Comparison of ENCODE assay signal across 1 cellular context in the genomic region with DNA sequence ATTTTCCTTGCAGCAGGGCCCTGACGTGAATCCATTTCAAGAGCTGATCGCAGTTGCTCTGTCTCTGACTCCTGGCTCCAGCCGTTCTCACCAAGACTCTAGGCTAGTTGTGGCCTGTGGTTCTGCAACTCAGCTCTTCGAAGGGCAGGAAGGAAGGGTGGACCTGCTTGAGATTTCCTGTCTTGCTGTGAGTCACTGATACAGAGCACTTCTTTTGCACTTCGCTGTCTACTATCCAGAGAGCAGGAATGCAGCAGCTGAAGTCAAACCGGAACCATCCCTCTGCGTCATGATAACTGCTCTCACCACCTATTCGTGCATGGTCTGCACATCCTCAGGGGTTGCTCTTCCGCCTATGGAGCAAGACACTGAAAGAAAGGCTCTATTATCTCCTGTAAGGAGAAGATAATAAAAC.
A peak's percentile ranks its signal among the peaks of the same experiment; 100 is the strongest.
TF ChIP-seq lines count a peak whose summit lies in the region.

No MANE protein-coding gene starts in this region.

TF ChIP-seq in K562, 482 proteins besides CTCF, POLR2A, EP300 and RAD21 (continued from another document and continues in another):
- TF ChIP-seq ASH1L (IDR thresholded peaks at IDR 0.05; ENCODE audit: borderline replicate concordance, low read depth, partially characterized antibody) (no peak), ZNF780A (CRISPR knock-in tag; IDR thresholded peaks at IDR 0.05) (no peak), ZFP36 (IDR thresholded peaks at IDR 0.05; ENCODE audit: low read depth, low read length, partially characterized antibody) (no peak), KLF13 (tag; IDR thresholded peaks at IDR 0.05; ENCODE audit: borderline replicate concordance, low read depth) (no peak), FOXA3 (CRISPR knock-in tag; conservative IDR thresholded peaks at IDR 0.05 in 1 of 2, IDR thresholded peaks at IDR 0.05 in 1 of 2) (no peak), ZNF263 (CRISPR knock-in tag; IDR thresholded peaks at IDR 0.05; ENCODE audit: borderline replicate concordance) (no peak; the same call in 1 of the 2 replicates), ZNF644 (tag; IDR thresholded peaks at IDR 0.05; ENCODE audit: low read depth) (no peak), SIN3B (IDR thresholded peaks at IDR 0.05; ENCODE audit: low read depth) (no peak), NR2C2 (CRISPR knock-in tag; IDR thresholded peaks at IDR 0.05) (no peak), NR2C2 (tag; IDR thresholded peaks at IDR 0.05) (no peak; the same call in 1 of the 2 replicates), NR4A1 (CRISPR knock-in tag; IDR thresholded peaks at IDR 0.05) (no peak), NR4A1 (tag; IDR thresholded peaks at IDR 0.05) (no peak), MEF2D (tag; conservative IDR thresholded peaks at IDR 0.05; ENCODE audit: low read depth) (no peak), HMG20A (CRISPR knock-in tag; conservative IDR thresholded peaks at IDR 0.05) (no peak), NR2C1 (IDR thresholded peaks at IDR 0.05) (no peak), NR2C1 (tag; IDR thresholded peaks at IDR 0.05) (no peak), ZC3H8 (IDR thresholded peaks at IDR 0.05) (no peak), TCF3 (CRISPR knock-in tag; IDR thresholded peaks at IDR 0.05) (peak; percentile 84), MYC (IDR thresholded peaks at IDR 0.05; ENCODE audit: low read depth, low read length) (peak; percentile 36; the same call in 1 of the 2 replicates), MYC (CRISPR knock-in tag; IDR thresholded peaks at IDR 0.05; ENCODE audit: borderline replicate concordance, low read depth) (no peak), CGGBP1 (CRISPR knock-in tag; IDR thresholded peaks at IDR 0.05) (no peak), ETS2 (tag; IDR thresholded peaks at IDR 0.05; ENCODE audit: borderline replicate concordance, poor library complexity, severe bottlenecking) (no peak), SUPT5H (IDR thresholded peaks at IDR 0.05) (peak; percentile 45; the same call in 1 of the 2 replicates), COPS2 (conservative IDR thresholded peaks at IDR 0.05) (no peak), TAF15 (IDR thresholded peaks at IDR 0.05; ENCODE audit: low read depth, low read length) (no peak), ZNF384 (IDR thresholded peaks at IDR 0.05; ENCODE audit: low read depth, low read length) (0 out of 2 replicates have a peak, but pooled peaks have one; percentile 2), CTBP1 (IDR thresholded peaks at IDR 0.05; ENCODE audit: borderline replicate concordance) (peak; percentile 90), ETV1 (tag; conservative IDR thresholded peaks at IDR 0.05; ENCODE audit: low read depth) (peak; percentile 96), SMC3 (conservative IDR thresholded peaks at IDR 0.05; ENCODE audit: insufficient read depth, low read depth, low read length) (no peak), ZFX (CRISPR knock-in tag; IDR thresholded peaks at IDR 0.05) (no peak), BHLHE40 (IDR thresholded peaks at IDR 0.05; ENCODE audit: low read length) (peak; percentile 25; the same call in 1 of the 2 replicates), ZNF324 (CRISPR knock-in tag; IDR thresholded peaks at IDR 0.05) (no peak), TAL1 (IDR thresholded peaks at IDR 0.05) (peak; percentile 60), BCL6 (CRISPR knock-in tag; IDR thresholded peaks at IDR 0.05) (no peak), KDM5B (IDR thresholded peaks at IDR 0.05; ENCODE audit: insufficient replicate concordance, low read depth, low read length) (peak; percentile 75), ZSCAN29 (IDR thresholded peaks at IDR 0.05) (no peak), KDM1A (IDR thresholded peaks at IDR 0.05) (peak; percentile 24 to 72; a peak in 3 of 4 replicates), DDX20 (tag; IDR thresholded peaks at IDR 0.05; ENCODE audit: low read depth) (no peak), YBX1 (IDR thresholded peaks at IDR 0.05) (no peak), FOXP1 (CRISPR knock-in tag; IDR thresholded peaks at IDR 0.05) (no peak), CHD4 (IDR thresholded peaks at IDR 0.05; ENCODE audit: insufficient read depth, insufficient replicate concordance, low read depth, low read length, poor library complexity, severe bottlenecking) (no peak), CCNT2 (IDR thresholded peaks at IDR 0.05; ENCODE audit: borderline replicate concordance, extremely low read depth, insufficient read length, low read depth, low read length) (peak; percentile 66), SMAD1 (IDR thresholded peaks at IDR 0.05; ENCODE audit: low read depth, low read length, partially characterized antibody) (no peak), U2AF1 (optimal IDR thresholded peaks at IDR 0.05; ENCODE audit: low read depth, low read length) (no peak), TEAD4 (IDR thresholded peaks at IDR 0.05; ENCODE audit: low read length) (peak; percentile 84), TEAD4 (CRISPR knock-in tag; IDR thresholded peaks at IDR 0.05; ENCODE audit: borderline replicate concordance) (no peak), HMBOX1 (IDR thresholded peaks at IDR 0.05) (peak; percentile 84), SMARCA5 (IDR thresholded peaks at IDR 0.05) (no peak), IRF2 (CRISPR knock-in tag; IDR thresholded peaks at IDR 0.05) (no peak), U2AF2 (optimal IDR thresholded peaks at IDR 0.05; ENCODE audit: low read depth, low read length) (no peak), HIVEP1 (CRISPR knock-in tag; IDR thresholded peaks at IDR 0.05) (no peak), CUX1 (CRISPR knock-in tag; IDR thresholded peaks at IDR 0.05) (no peak), HCFC1 (IDR thresholded peaks at IDR 0.05; ENCODE audit: low read depth, low read length) (no peak; the same call in 1 of the 2 replicates), RBM15 (IDR thresholded peaks at IDR 0.05; ENCODE audit: insufficient read depth, low read length) (no peak), PRMT5 (CRISPR knock-in tag; IDR thresholded peaks at IDR 0.05) (no peak), POLR2AphosphoS5 (IDR thresholded peaks at IDR 0.05; ENCODE audit: control insufficient read depth, insufficient read depth, low read depth, low read length) (peak; percentile 61), NR3C1 (CRISPR knock-in tag; IDR thresholded peaks at IDR 0.05) (no peak), ZNF507 (tag; conservative IDR thresholded peaks at IDR 0.05) (no peak), PHTF2 (CRISPR knock-in tag; IDR thresholded peaks at IDR 0.05) (no peak)
- TF ChIP-seq, protein P1, sequence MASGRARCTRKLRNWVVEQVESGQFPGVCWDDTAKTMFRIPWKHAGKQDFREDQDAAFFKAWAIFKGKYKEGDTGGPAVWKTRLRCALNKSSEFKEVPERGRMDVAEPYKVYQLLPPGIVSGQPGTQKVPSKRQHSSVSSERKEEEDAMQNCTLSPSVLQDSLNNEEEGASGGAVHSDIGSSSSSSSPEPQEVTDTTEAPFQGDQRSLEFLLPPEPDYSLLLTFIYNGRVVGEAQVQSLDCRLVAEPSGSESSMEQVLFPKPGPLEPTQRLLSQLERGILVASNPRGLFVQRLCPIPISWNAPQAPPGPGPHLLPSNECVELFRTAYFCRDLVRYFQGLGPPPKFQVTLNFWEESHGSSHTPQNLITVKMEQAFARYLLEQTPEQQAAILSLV (tag; IDR thresholded peaks at IDR 0.05), result no peak
- TF ChIP-seq, protein P2, sequence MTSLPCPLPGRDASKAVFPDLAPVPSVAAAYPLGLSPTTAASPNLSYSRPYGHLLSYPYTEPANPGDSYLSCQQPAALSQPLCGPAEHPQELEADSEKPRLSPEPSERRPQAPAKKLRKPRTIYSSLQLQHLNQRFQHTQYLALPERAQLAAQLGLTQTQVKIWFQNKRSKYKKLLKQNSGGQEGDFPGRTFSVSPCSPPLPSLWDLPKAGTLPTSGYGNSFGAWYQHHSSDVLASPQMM (CRISPR knock-in tag; IDR thresholded peaks at IDR 0.05), result no peak
- TF ChIP-seq, protein P3, sequence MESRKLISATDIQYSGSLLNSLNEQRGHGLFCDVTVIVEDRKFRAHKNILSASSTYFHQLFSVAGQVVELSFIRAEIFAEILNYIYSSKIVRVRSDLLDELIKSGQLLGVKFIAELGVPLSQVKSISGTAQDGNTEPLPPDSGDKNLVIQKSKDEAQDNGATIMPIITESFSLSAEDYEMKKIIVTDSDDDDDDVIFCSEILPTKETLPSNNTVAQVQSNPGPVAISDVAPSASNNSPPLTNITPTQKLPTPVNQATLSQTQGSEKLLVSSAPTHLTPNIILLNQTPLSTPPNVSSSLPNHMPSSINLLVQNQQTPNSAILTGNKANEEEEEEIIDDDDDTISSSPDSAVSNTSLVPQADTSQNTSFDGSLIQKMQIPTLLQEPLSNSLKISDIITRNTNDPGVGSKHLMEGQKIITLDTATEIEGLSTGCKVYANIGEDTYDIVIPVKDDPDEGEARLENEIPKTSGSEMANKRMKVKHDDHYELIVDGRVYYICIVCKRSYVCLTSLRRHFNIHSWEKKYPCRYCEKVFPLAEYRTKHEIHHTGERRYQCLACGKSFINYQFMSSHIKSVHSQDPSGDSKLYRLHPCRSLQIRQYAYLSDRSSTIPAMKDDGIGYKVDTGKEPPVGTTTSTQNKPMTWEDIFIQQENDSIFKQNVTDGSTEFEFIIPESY (CRISPR knock-in tag; IDR thresholded peaks at IDR 0.05), result no peak
- TF ChIP-seq, protein P4, sequence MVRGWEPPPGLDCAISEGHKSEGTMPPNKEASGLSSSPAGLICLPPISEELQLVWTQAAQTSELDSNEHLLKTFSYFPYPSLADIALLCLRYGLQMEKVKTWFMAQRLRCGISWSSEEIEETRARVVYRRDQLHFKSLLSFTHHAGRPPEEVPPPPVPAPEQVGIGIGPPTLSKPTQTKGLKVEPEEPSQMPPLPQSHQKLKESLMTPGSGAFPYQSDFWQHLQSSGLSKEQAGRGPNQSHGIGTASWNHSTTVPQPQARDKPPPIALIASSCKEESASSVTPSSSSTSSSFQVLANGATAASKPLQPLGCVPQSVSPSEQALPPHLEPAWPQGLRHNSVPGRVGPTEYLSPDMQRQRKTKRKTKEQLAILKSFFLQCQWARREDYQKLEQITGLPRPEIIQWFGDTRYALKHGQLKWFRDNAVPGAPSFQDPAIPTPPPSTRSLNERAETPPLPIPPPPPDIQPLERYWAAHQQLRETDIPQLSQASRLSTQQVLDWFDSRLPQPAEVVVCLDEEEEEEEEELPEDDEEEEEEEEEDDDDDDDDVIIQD (CRISPR knock-in tag; IDR thresholded peaks at IDR 0.05), result no peak
- TF ChIP-seq, protein P5, sequence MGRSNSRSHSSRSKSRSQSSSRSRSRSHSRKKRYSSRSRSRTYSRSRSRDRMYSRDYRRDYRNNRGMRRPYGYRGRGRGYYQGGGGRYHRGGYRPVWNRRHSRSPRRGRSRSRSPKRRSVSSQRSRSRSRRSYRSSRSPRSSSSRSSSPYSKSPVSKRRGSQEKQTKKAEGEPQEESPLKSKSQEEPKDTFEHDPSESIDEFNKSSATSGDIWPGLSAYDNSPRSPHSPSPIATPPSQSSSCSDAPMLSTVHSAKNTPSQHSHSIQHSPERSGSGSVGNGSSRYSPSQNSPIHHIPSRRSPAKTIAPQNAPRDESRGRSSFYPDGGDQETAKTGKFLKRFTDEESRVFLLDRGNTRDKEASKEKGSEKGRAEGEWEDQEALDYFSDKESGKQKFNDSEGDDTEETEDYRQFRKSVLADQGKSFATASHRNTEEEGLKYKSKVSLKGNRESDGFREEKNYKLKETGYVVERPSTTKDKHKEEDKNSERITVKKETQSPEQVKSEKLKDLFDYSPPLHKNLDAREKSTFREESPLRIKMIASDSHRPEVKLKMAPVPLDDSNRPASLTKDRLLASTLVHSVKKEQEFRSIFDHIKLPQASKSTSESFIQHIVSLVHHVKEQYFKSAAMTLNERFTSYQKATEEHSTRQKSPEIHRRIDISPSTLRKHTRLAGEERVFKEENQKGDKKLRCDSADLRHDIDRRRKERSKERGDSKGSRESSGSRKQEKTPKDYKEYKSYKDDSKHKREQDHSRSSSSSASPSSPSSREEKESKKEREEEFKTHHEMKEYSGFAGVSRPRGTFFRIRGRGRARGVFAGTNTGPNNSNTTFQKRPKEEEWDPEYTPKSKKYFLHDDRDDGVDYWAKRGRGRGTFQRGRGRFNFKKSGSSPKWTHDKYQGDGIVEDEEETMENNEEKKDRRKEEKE (IDR thresholded peaks at IDR 0.05; ENCODE audit: borderline replicate concordance in 1 of 2, control insufficient read depth in 1 of 2, low read depth in 2 of 2, low read length in 1 of 2), result no peak
